ENCODE assay signal across 9 cellular contexts in the genomic region with DNA sequence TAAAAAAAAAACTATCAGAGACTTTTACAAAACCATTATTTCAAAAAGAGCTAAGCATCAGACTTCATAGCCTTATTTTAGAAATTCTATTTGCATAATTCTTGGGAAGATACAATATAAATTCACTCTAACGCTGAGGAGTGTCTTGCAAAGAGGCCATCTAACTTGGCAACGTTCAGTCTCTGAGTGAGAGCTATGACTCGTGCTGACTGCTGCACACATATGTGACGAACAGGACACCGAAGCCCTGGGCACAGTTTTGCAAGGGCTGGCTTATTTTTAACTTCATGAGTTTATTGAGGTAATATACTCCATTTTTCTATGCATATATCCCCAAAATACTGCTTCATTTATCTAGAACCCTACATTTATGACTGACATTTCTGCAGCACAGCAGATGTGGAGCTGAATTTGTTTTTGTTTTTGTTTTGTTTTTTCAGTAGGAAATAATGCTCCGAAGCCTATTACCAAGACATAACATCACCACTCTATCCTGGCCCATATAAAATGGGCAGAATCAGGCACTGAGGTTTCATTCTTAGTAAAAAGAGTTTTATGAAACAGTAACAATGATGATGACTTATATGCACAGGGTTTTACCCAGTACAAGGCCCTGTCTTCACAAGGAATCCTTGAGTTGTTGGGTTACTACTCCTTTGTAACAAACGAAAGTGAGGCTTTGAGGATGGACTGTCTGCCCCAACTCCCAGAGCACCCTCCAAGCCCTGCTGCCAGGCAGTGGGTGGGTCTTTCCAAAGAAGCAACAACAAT.
DNase-seq lines count a peak whose midpoint lies in the region; ATAC-seq and TF ChIP-seq lines count a peak whose summit lies in the region.
"Had no signal": no experiment of that assay in that cellular context is flagged by ENCODE, and none has a peak within 500 bp of the region (broad histone marks: within the 10 kb centered on the region; RNA-seq: fewer than 3 reads in every experiment).

No MANE protein-coding gene starts in this region.

- H3K27me3 ChIP-seq in mammary epithelial cell (ENCODE audit: insufficient read depth, low read length) = no peaks in the 10 kb centered on the region
- no peaks in the 10 kb centered on the region for H3K27me3 ChIP-seq in left lung

- TF ChIP-seq CTCF in mammary epithelial cell (conservative IDR thresholded peaks at IDR 0.05 in 1 of 2, IDR thresholded peaks at IDR 0.05 in 1 of 2; ENCODE audit: extremely low read depth in 1 of 2, insufficient read depth in 1 of 2, low read depth in 1 of 2, low read length in 2 of 2) (no peak), left lung (IDR thresholded peaks at IDR 0.05) (no peak)

- intact Hi-C loops in mammary epithelial cell (cut with micrococcal nuclease) (no loop called here), left lung (cut with DNase I) (no loop called here)

- no TSS peak for BruUV-seq in mammary epithelial cell (replicated peaks; lab: Mats Ljungman, UMichigan)

- H3K9me3 ChIP-seq in mammary epithelial cell (replicated peaks; ENCODE audit: insufficient read depth, low read length) (no peaks in the 10 kb centered on the region), left lung (peaks cover 0 to 1% of the 10 kb centered on the region in 2 donors)

- H3K36me3 ChIP-seq in mammary epithelial cell (ENCODE audit: insufficient read depth, low read length) = no peaks in the 10 kb centered on the region
- no peaks in the 10 kb centered on the region for H3K36me3 ChIP-seq in left lung

- CTCF ChIA-PET in mammary epithelial cell (lab: Charles Lee; ENCODE audit: low non-redundant PET) = no interaction called here

- H3K4me2 ChIP-seq in mammary epithelial cell (ENCODE audit: insufficient read depth, low read depth, low read length) = peak overlapping the region; percentile 21

- ATAC-seq in GM21825 (IDR thresholded peaks at IDR 0.05; ENCODE audit: unreplicated experiment) (no peak), left lung (no peak), GM19395 (IDR thresholded peaks at IDR 0.05; ENCODE audit: unreplicated experiment) (no peak)

- peaks cover 6% of the 10 kb centered on the region for H3K79me2 ChIP-seq in mammary epithelial cell (ENCODE audit: insufficient read depth, low read length)

- 61% methylated on average over 7 of the region's 7 CpGs for WGBS in mammary epithelial cell (ENCODE audit: low coverage, missing lambda C conversion rate)

- dilution Hi-C loops in mammary epithelial cell (cut with HindIII; ENCODE audit: low sequenced_read_pairs) = no loop called here

- peak; percentile 42 for DNase-seq in ACHN
- DNase-seq in HT1080 (ENCODE audit: low read depth) = peak; percentile 34
- DNase-seq in mammary epithelial cell = peak; percentile 29
- DNase-seq in kidney tubule cell (ENCODE audit: low spot score) = peak; percentile 66
- DNase-seq in left lung = no peak
- no peak for DNase-seq in NAMALWA (ENCODE audit: low spot score)
- DNase-seq: activated T-cell treated with anti-CD3 and anti-CD28 coated beads, Interleukin-2, amount 50 U/mL, for 48 hours had no signal

- H2AFZ ChIP-seq in mammary epithelial cell (ENCODE audit: low read depth, low read length) = no peak overlapping the region

- H3K4me3 ChIP-seq in mammary epithelial cell (replicated peaks in 1 of 3; ENCODE audit: insufficient read depth in 1 of 3, low read depth in 2 of 3, low read length in 3 of 3) = no peak overlapping the region
- H3K4me3 ChIP-seq in left lung = no peak overlapping the region

- peaks cover 59% of the 10 kb centered on the region for H3K4me1 ChIP-seq in mammary epithelial cell (ENCODE audit: insufficient read depth, low read length)
- H3K4me1 ChIP-seq in left lung = no peaks in the 10 kb centered on the region

- H3K9ac ChIP-seq in mammary epithelial cell (ENCODE audit: insufficient read depth, low read length) = no peak overlapping the region

- in situ Hi-C loops in ACHN (cut with HindIII; ENCODE audit: low pct_ligation_motif_present, low pct_unique_long_range_greater_than_20kb, low sequenced_read_pairs) (no loop called here), mammary epithelial cell (cut with MboI; ENCODE audit: low sequenced_read_pairs in 2 of 2) (no loop called here)

- H3K27ac ChIP-seq in mammary epithelial cell (ENCODE audit: insufficient read depth, low read depth, low read length) (peak overlapping the region; percentile 90), left lung (peak overlapping the region in 1 of 2 donors; percentile 26)

- H4K20me1 ChIP-seq in mammary epithelial cell (ENCODE audit: insufficient read depth, low read length) = no peaks in the 10 kb centered on the region

Comparison
In these comparisons a context has a peak if more than half of its experiments do, and no peak if none do; other contexts are left out.
1. DNase-seq: peak in ACHN (single experiment), HT1080 (single experiment), mammary epithelial cell (single experiment) and kidney tubule cell (single experiment); none in left lung (0 of 2) and NAMALWA (single experiment).